ENCODE assay signal across 11 cellular contexts in the genomic region with DNA sequence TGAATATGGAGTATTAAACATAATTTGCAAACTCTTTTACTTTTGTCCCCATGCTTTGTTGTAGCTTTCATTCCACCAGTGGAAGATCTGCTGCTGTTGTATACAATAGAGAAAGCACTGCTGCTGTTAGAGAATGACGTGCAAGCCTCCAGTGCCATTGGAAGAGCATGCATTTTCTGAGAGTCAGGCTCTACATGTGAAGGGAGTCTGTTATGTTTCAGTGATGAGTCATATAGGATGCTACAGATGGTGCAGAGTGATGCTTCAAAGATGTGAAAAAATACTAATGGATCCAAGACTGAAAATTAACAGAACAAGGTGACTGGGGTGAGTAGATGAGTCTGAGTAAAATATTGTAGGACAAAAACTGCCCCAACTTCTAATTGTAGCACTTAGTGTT. TPM values are rescaled to one million over a fixed set of nuclear protein-coding genes. Genes with fewer than 3 reads are reported as not detected.
DNase-seq lines count a peak whose midpoint lies in the region; ATAC-seq and TF ChIP-seq lines count a peak whose summit lies in the region.
"Had no signal": no experiment of that assay in that cellular context is flagged by ENCODE, and none has a peak within 500 bp of the region (broad histone marks: within the 10 kb centered on the region; RNA-seq: fewer than 3 reads in every experiment).

No MANE protein-coding gene starts in this region.

- no peak overlapping the region for H3K27ac ChIP-seq in DND-41 (ENCODE audit: low read length)
- no peak overlapping the region for H3K27ac ChIP-seq in fibroblast of lung (ENCODE audit: insufficient read depth, low read length)
- no peak overlapping the region for H3K27ac ChIP-seq in prostate gland

- ATAC-seq in DND-41 (ENCODE audit: insufficient read depth, low read depth) = 0 out of 3 replicates have a peak, but pooled peaks have one; percentile 44
- no peak for ATAC-seq in GM19452 (IDR thresholded peaks at IDR 0.05; ENCODE audit: unreplicated experiment)
- ATAC-seq in GM18498 (IDR thresholded peaks at IDR 0.05; ENCODE audit: unreplicated experiment) = no peak

- no peak for TF ChIP-seq POLR2A in prostate gland (IDR thresholded peaks at IDR 0.05)

- H3K79me2 ChIP-seq in DND-41 (ENCODE audit: insufficient read depth, low read length) (no peaks in the 10 kb centered on the region), fibroblast of lung (ENCODE audit: control insufficient read depth, insufficient read depth, low read length) (no peaks in the 10 kb centered on the region)

- H3K4me2 ChIP-seq in DND-41 (ENCODE audit: insufficient read depth, low read length) = no peak overlapping the region
- no peak overlapping the region for H3K4me2 ChIP-seq in fibroblast of lung (ENCODE audit: extremely low read depth, insufficient read depth, low read length)

- H3K9me3 ChIP-seq in DND-41 (ENCODE audit: insufficient read depth, low read length, severe bottlenecking) = no peaks in the 10 kb centered on the region
- H3K9me3 ChIP-seq in fibroblast of lung (ENCODE audit: control insufficient read depth, insufficient read depth, low read depth, low read length) = no peaks in the 10 kb centered on the region
- no peaks in the 10 kb centered on the region for H3K9me3 ChIP-seq in prostate gland

- H2AFZ ChIP-seq in DND-41 (ENCODE audit: low read depth, low read length) = no peak overlapping the region
- no peak overlapping the region for H2AFZ ChIP-seq in fibroblast of lung (ENCODE audit: low read length)

- H3K36me3 ChIP-seq in DND-41 (ENCODE audit: insufficient read depth, low read length) (no peaks in the 10 kb centered on the region), fibroblast of lung (ENCODE audit: control insufficient read depth, insufficient read depth, low read length) (no peaks in the 10 kb centered on the region), prostate gland (no peaks in the 10 kb centered on the region)

- H3K4me3 ChIP-seq in AG10803 (ENCODE audit: low read length) = no peak overlapping the region
- no peak overlapping the region for H3K4me3 ChIP-seq in DND-41 (ENCODE audit: low read depth in 1 of 2, low read length in 2 of 2)
- H3K4me3 ChIP-seq in fibroblast of lung (replicated peaks in 1 of 4; ENCODE audit: control extremely low read depth in 1 of 4, insufficient read depth in 1 of 4, low read depth in 3 of 4, low read length in 4 of 4) = no peak overlapping the region
- H3K4me3 ChIP-seq in prostate gland = no peak overlapping the region

- no peaks in the 10 kb centered on the region for H4K20me1 ChIP-seq in DND-41 (ENCODE audit: insufficient read depth, low read length)
- no peaks in the 10 kb centered on the region for H4K20me1 ChIP-seq in fibroblast of lung (ENCODE audit: control insufficient read depth, extremely low read depth, insufficient read depth, low read length)

- in situ Hi-C loops in SK-MEL-5 (cut with HindIII; ENCODE audit: low pct_unique_long_range_greater_than_20kb, low sequenced_read_pairs) = no loop called here

- peak; percentile 12 for DNase-seq in AG10803 (ENCODE audit: low read depth)
- DNase-seq in DND-41 = no peak
- peak; percentile 56 for DNase-seq in SK-MEL-5 (ENCODE audit: low read depth, low spot score)
- DNase-seq in fibroblast of lung (ENCODE audit: low read depth in 2 of 2) = peak; percentile 45 to 71
- no peak for DNase-seq in prostate gland (ENCODE audit: low spot score)
- DNase-seq in DMS114 treated with DMSO at 0.1 percent for 48 hours (lab: John Stamatoyannopoulos, UW; ENCODE audit: unreplicated experiment) = no peak
- DNase-seq: activated CD4-positive, alpha-beta T cell treated with anti-CD3 and anti-CD28 coated beads, Interleukin-2, amount 50 U/mL, for 1 hour; CD4-positive, alpha-beta memory T cell; HFFc6 had no signal

- TF ChIP-seq CTCF in AG10803 (conservative IDR thresholded peaks at IDR 0.05; ENCODE audit: low read length) (no peak), DND-41 (IDR thresholded peaks at IDR 0.05; ENCODE audit: borderline replicate concordance, extremely low read depth, low read length, poor library complexity, severe bottlenecking) (no peak), fibroblast of lung (conservative IDR thresholded peaks at IDR 0.05 in 1 of 2, IDR thresholded peaks at IDR 0.05 in 1 of 2; ENCODE audit: low read depth in 1 of 2, low read length in 2 of 2) (no peak), prostate gland (IDR thresholded peaks at IDR 0.05) (no peak)

- H3K9ac ChIP-seq in DND-41 (ENCODE audit: low read depth, low read length) (no peak overlapping the region), fibroblast of lung (ENCODE audit: insufficient read depth, low read length) (no peak overlapping the region)

- H3K4me1 ChIP-seq in DND-41 (ENCODE audit: insufficient read depth, low read length) (no peaks in the 10 kb centered on the region), fibroblast of lung (ENCODE audit: control insufficient read depth, extremely low read depth, insufficient read depth, low read length) (no peaks in the 10 kb centered on the region), prostate gland (replicated peaks) (no peaks in the 10 kb centered on the region)

- intact Hi-C loops in prostate gland (cut with DNase I) = no loop called here

- WGBS in prostate gland = 87% methylated on average over 1 of the region's 1 CpG

- H3K27me3 ChIP-seq in DND-41 (ENCODE audit: insufficient read depth, low read length, poor library complexity) = no peaks in the 10 kb centered on the region
- peaks cover 2% of the 10 kb centered on the region for H3K27me3 ChIP-seq in fibroblast of lung (ENCODE audit: control insufficient read depth, insufficient read depth, low read length)
- H3K27me3 ChIP-seq in prostate gland (replicated peaks; ENCODE audit: insufficient read depth) = no peaks in the 10 kb centered on the region

RNA-seq across cellular contexts. Expression of gene BACH2, which starts 22.4 kb away (rescaled TPM):
- 0.77 and 0.88 TPM in 2 replicates for total RNA-seq in SK-MEL-5 (2014; rRNA removed; shearing (Covaris generic))
- polyA plus RNA-seq in SK-MEL-5 (2015; cell fraction: cytosol; rRNA removed) = 0.94 and 1.2 TPM in 2 replicates
- 0.48 and 0.83 TPM in 2 replicates for polyA plus RNA-seq in SK-MEL-5 (2015; cell fraction: nucleus; rRNA removed)
- total RNA-seq in fibroblast of lung (1.5 and 2.6 TPM in 2 replicates), prostate gland (1 to 10 TPM; 5.2 to 5.7 TPM)
- polyA plus RNA-seq in fibroblast of lung = 2.2 TPM in 2 replicates
- polyA plus RNA-seq in fibroblast of lung (2012) = 1.8 and 2.2 TPM in 2 replicates
- 4.0 and 5.5 TPM in 2 replicates for polyA minus RNA-seq in fibroblast of lung (ENCODE audit: low replicate concordance)
- total RNA-seq: HFFc6 had no signal

Comparison
In these comparisons a context has a peak if more than half of its experiments do, and no peak if none do; other contexts are left out.
1. DNase-seq: peak in AG10803 (single experiment), SK-MEL-5 (single experiment) and fibroblast of lung (2 of 2); none in DND-41 (single experiment), prostate gland (single experiment) and DMS114 treated with DMSO at 0.1 percent for 48 hours (single experiment).